Comparison of ENCODE assay signal across 18 cellular contexts in the genomic region with DNA sequence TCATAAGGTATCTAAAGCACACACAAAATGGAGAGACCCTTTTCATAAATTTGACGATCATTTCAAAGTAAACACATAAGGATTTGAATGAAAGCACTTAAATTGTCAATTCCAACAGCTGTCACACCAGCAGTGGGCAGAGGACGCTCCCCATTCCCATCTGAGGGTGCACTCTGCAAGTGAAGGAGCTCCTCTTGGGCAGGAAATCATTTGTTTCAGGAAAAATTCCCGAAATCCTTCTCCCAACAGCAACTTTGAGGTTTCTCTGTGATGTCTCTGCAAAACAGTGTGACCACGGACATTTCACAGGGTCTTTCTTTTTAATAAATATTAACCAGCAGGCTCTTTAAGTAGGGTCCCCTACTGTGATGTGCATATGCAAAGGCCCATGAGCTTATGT.
"Had no signal": no experiment of that assay in that cellular context is flagged by ENCODE, and none has a peak within 500 bp of the region (broad histone marks: within the 10 kb centered on the region; RNA-seq: fewer than 3 reads in every experiment).

No MANE protein-coding gene starts in this region.

- H3K9me3 ChIP-seq: adrenal gland, gastroesophageal sphincter, tibial nerve, uterus had no signal

- H3K4me1 Mint-ChIP-seq: activated CD4-positive, alpha-beta T cell treated with anti-CD3 and anti-CD28 coated beads, Interleukin-2, amount 10 ng/mL, durations not matched to agents 24 days and 14 days; activated naive CD4-positive, alpha-beta T cell treated with anti-CD3 and anti-CD28 coated beads, Interleukin-2, amount 50 U/mL, for 24 hours; natural killer cell had no signal

- ATAC-seq: activated CD8-positive, alpha-beta T cell treated with anti-CD3 and anti-CD28 coated beads, Interleukin-2, amount 10 ng/mL, durations not matched to agents 7 days and 5 days; gastroesophageal sphincter; natural killer cell had no signal

- H3K36me3 Mint-ChIP-seq: activated naive CD4-positive, alpha-beta T cell treated with anti-CD3 and anti-CD28 coated beads, Interleukin-2, amount 50 U/mL, for 24 hours; natural killer cell had no signal

- H3K4me1 ChIP-seq: adrenal gland, gastroesophageal sphincter, tibial nerve, uterus had no signal

- H3K27me3 Mint-ChIP-seq: activated CD4-positive, alpha-beta T cell treated with anti-CD3 and anti-CD28 coated beads, Interleukin-2, amount 10 ng/mL, durations not matched to agents 24 days and 14 days; activated naive CD4-positive, alpha-beta T cell treated with anti-CD3 and anti-CD28 coated beads, Interleukin-2, amount 50 U/mL, for 24 hours had no signal

- H3K4me3 Mint-ChIP-seq: activated CD4-positive, alpha-beta T cell treated with anti-CD3 and anti-CD28 coated beads, Interleukin-2, amount 10 ng/mL, durations not matched to agents 24 days and 14 days; activated CD8-positive, alpha-beta T cell treated with anti-CD3 and anti-CD28 coated beads, Interleukin-2, amount 10 ng/mL, durations not matched to agents 7 days and 5 days; activated naive CD4-positive, alpha-beta T cell treated with anti-CD3 and anti-CD28 coated beads, Interleukin-2, amount 50 U/mL, for 24 hours; natural killer cell had no signal

- H3K4me3 ChIP-seq: adrenal gland, gastroesophageal sphincter, skin epidermis, tibial nerve, uterus had no signal

- H3K9me3 Mint-ChIP-seq: activated CD4-positive, alpha-beta T cell treated with anti-CD3 and anti-CD28 coated beads, Interleukin-2, amount 10 ng/mL, durations not matched to agents 24 days and 14 days; activated naive CD4-positive, alpha-beta T cell treated with anti-CD3 and anti-CD28 coated beads, Interleukin-2, amount 50 U/mL, for 24 hours had no signal

- DNase-seq: activated CD4-positive, alpha-beta T cell treated with anti-CD3 and anti-CD28 coated beads, Interleukin-2, amount 10 ng/mL, durations not matched to agents 24 days and 14 days; activated CD4-positive, CD25-positive, alpha-beta regulatory T cell; activated CD8-positive, alpha-beta memory T cell treated with anti-CD3 and anti-CD28 coated beads, Interleukin-2, amount 50 U/mL, for 4 hours; activated CD8-positive, alpha-beta T cell treated with anti-CD3 and anti-CD28 coated beads, Interleukin-2, amount 10 ng/mL, durations not matched to agents 7 days and 5 days; activated effector memory CD4-positive, alpha-beta T cell treated with anti-CD3 and anti-CD28 coated beads, Interleukin-2, amount 50 U/mL, for 16 hours; activated T-cell treated with anti-CD3 and anti-CD28 coated beads, Interleukin-2, amount 50 U/mL, for 48 hours; adrenal gland; kidney glomerular epithelial cell; mesenchymal stem cell; natural killer cell; nucleus accumbens; stimulated activated CD4-positive, alpha-beta T cell treated with anti-CD3 and anti-CD28 coated beads, Interleukin-4, amount 100 ng/mL, for 24 hours; stimulated activated naive CD4-positive, alpha-beta T cell; uterus had no signal

- H3K27ac Mint-ChIP-seq: activated CD4-positive, alpha-beta T cell treated with anti-CD3 and anti-CD28 coated beads, Interleukin-2, amount 10 ng/mL, durations not matched to agents 24 days and 14 days; activated CD8-positive, alpha-beta T cell treated with anti-CD3 and anti-CD28 coated beads, Interleukin-2, amount 10 ng/mL, durations not matched to agents 7 days and 5 days; activated naive CD4-positive, alpha-beta T cell treated with anti-CD3 and anti-CD28 coated beads, Interleukin-2, amount 50 U/mL, for 24 hours; natural killer cell had no signal

- H3K27me3 ChIP-seq: adrenal gland, gastroesophageal sphincter, tibial nerve, uterus had no signal

- H3K27ac ChIP-seq: adrenal gland, gastroesophageal sphincter, skin epidermis, tibial nerve, uterus had no signal

- H3K36me3 ChIP-seq: adrenal gland, gastroesophageal sphincter, tibial nerve, uterus had no signal
